ENCODE assay signal across 8 cellular contexts in the genomic region with DNA sequence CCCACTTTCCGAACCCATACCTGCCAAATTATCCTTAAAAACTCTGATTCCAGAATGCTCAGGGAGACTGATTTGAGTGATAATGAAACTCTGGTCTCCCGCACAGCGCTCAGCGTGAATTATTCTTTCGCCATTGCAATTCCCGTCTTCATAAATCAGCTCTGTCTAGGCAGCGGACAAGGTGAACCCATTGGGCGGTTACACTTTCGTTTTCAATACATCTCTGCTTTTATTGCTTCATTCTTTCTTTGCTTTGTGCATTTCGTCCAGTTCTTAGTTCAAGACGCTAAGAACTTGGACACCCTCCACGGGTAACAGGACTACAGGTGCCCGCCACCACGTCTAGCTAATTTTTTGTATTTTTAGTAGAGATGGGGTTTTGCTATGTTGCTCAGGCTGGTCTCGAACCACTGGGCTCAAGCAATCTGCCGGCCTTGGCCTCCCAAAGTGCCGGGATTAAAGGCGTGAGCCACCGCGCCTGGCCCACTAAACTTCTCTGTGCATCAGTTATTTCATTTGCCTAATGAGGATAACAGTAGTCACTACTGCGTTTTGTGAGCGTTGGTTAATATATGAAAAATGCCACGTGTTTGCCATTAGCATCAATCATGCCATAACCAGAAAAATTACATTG. TPM values are rescaled to one million over a fixed set of nuclear protein-coding genes. Genes with fewer than 3 reads are reported as not detected.
A peak's percentile ranks its signal among the peaks of the same experiment; 100 is the strongest.
DNase-seq lines count a peak whose midpoint lies in the region; ATAC-seq and TF ChIP-seq lines count a peak whose summit lies in the region.

No MANE protein-coding gene starts in this region.

- H3K4me2 ChIP-seq in Karpas-422 (ENCODE audit: low read depth, low read length, poor library complexity, severe bottlenecking) = peak overlapping the region; percentile 66

- H3K9ac ChIP-seq in Karpas-422 (ENCODE audit: low read length) = peak overlapping the region; percentile 65

- peaks cover 21% of the 10 kb centered on the region for H3K36me3 ChIP-seq in Karpas-422 (ENCODE audit: insufficient read depth, low read length)

- DNase-seq in AG04449 (ENCODE audit: low read depth, low spot score) = no peak
- no peak for DNase-seq in Karpas-422
- DNase-seq in chondrocyte (ENCODE audit: low spot score) = no peak
- DNase-seq in naive B cell = no peak
- DNase-seq in HK-2 (ENCODE audit: unreplicated experiment) = no peak
- DNase-seq in NCI-H1048 (lab: John Stamatoyannopoulos, UW) = no peak
- DNase-seq in activated CD8-positive, alpha-beta memory T cell treated with anti-CD3 and anti-CD28 coated beads, Interleukin-2, amount 50 U/mL, for 48 hours = no peak

- TF ChIP-seq CTCF in AG04449 (IDR thresholded peaks at IDR 0.05; ENCODE audit: insufficient read depth, low read length, missing control alignments) = no peak
- no peak for TF ChIP-seq CTCF in chondrocyte (IDR thresholded peaks at IDR 0.05)

- peak overlapping the region; percentile 58; the same call in 1 of the 2 replicates for H3K27ac ChIP-seq in Karpas-422 (ENCODE audit: low read length)

- peaks cover 38% of the 10 kb centered on the region for H3K4me1 ChIP-seq in Karpas-422 (ENCODE audit: low read length)

- H3K9me3 ChIP-seq in Karpas-422 (ENCODE audit: low read length) = no peaks in the 10 kb centered on the region

- peak overlapping the region; percentile 88 for H3K4me3 Mint-ChIP-seq in chondrocyte (ENCODE audit: unreplicated experiment)
- H3K4me3 Mint-ChIP-seq in naive B cell = peak overlapping the region; percentile 78 to 94 (median 91)

- H3K27ac Mint-ChIP-seq in chondrocyte (ENCODE audit: unreplicated experiment) (peak overlapping the region; percentile 90), naive B cell (peak overlapping the region; percentile 82 to 97 (median 96))

- H4K20me1 ChIP-seq in Karpas-422 (ENCODE audit: insufficient read depth, low read depth, low read length) = peaks cover 30% of the 10 kb centered on the region

- POLR2A ChIA-PET in AG04449 (lab: Yijun Ruan, JAX) = no interaction called here

- ATAC-seq in naive B cell (ENCODE audit: low read depth in 2 of 2) = no peak
- ATAC-seq in activated CD4-positive, CD25-positive, alpha-beta regulatory T cell treated with anti-CD3 and anti-CD28 coated beads, Interleukin-2, amount 50 U/mL, for 24 hours = no peak

- H3K27me3 ChIP-seq in Karpas-422 (ENCODE audit: low read length) = no peaks in the 10 kb centered on the region

- peaks cover 3% of the 10 kb centered on the region for H3K36me3 Mint-ChIP-seq in chondrocyte (ENCODE audit: low read depth)
- peaks cover 0 to 6% of the 10 kb centered on the region in 2 donors for H3K36me3 Mint-ChIP-seq in naive B cell

- peaks cover 13% of the 10 kb centered on the region for H3K9me3 Mint-ChIP-seq in chondrocyte (ENCODE audit: low read depth)
- peaks cover 0 to 7% (median 3%) of the 10 kb centered on the region in 7 donors for H3K9me3 Mint-ChIP-seq in naive B cell

- H3K4me1 Mint-ChIP-seq in chondrocyte (ENCODE audit: low read depth) = peaks cover 34% of the 10 kb centered on the region
- peaks cover 24 to 36% (median 32%) of the 10 kb centered on the region in 3 donors for H3K4me1 Mint-ChIP-seq in naive B cell

- H2AFZ ChIP-seq in Karpas-422 (ENCODE audit: low read length) = no peak overlapping the region

- H3K9me2 ChIP-seq in Karpas-422 (replicated peaks; ENCODE audit: insufficient read depth, low read length) = no peaks in the 10 kb centered on the region

- CTCF ChIA-PET in AG04449 (lab: Yijun Ruan, JAX) = interaction anchor here (1.0 to 1.2 kb wide), 2 partner anchors 11 to 13 kb away, joined by 3 read pairs; no protein-coding TSS in a partner anchor

- H3K4me3 ChIP-seq in AG04449 (ENCODE audit: low read depth, low read length) = peak overlapping the region; percentile 51
- peak overlapping the region; percentile 62; the same call in 1 of the 2 replicates for H3K4me3 ChIP-seq in Karpas-422 (ENCODE audit: low read length)

- peaks cover 41% of the 10 kb centered on the region for H3K79me2 ChIP-seq in Karpas-422 (ENCODE audit: low read length)

- H3K27me3 Mint-ChIP-seq in chondrocyte (ENCODE audit: low read depth) (no peaks in the 10 kb centered on the region), naive B cell (peaks cover 0 to 6% (median 5%) of the 10 kb centered on the region in 3 donors)

RNA-seq across cellular contexts. Expression of a gene that starts 0.9 kb away (rescaled TPM):
- total RNA-seq in Karpas-422 (2014; rRNA removed; shearing (Covaris generic); ENCODE audit: low replicate concordance) = 299 and 337 TPM in 2 replicates
- 222 to 362 TPM (median 352 TPM) in 3 replicates for total RNA-seq in chondrocyte
- polyA plus RNA-seq in naive B cell (ENCODE audit: low read depth in 6 of 6) = 100 to 1,000 TPM; 325 to 587 (median 365) TPM

RNA-seq across cellular contexts. Expression of a gene that starts 36.3 kb away (rescaled TPM):
- total RNA-seq in Karpas-422 (2014; rRNA removed; shearing (Covaris generic); ENCODE audit: low replicate concordance) = 1.0 and 4.8 TPM in 2 replicates
- total RNA-seq in chondrocyte = 12.4 to 18.1 TPM (median 12.9 TPM) in 3 replicates
- 10 to 100 TPM in 5 of 6 donors, 1 to 10 TPM in 1; 9.2 to 19.2 (median 12.7) TPM for polyA plus RNA-seq in naive B cell (ENCODE audit: low read depth in 6 of 6)
